8 cellular contexts compared by ENCODE assay signal in genomic region chr9:105413486-105414068, GRCh38. TPM values are rescaled to one million over a fixed set of nuclear protein-coding genes. Genes with fewer than 3 reads are reported as not detected.
DNase-seq lines count a peak whose midpoint lies in the region; ATAC-seq, FAIRE-seq and TF ChIP-seq lines count a peak whose summit lies in the region.

No MANE protein-coding gene starts in this region.

- H3K27me3 Mint-ChIP-seq in activated naive CD8-positive, alpha-beta T cell treated with anti-CD3 and anti-CD28 coated beads, Interleukin-2, amount 50 U/mL, for 24 hours: peaks cover 43% of the 10 kb centered on the region

- H3K14ac ChIP-seq in H1 (ENCODE audit: insufficient read length): no peak overlapping the region

- peak; percentile 79 for FAIRE-seq in H1 (lab: Jason Lieb, UNC)

- peak; percentile 13 for TF ChIP-seq CTCF in GM06990 (IDR thresholded peaks at IDR 0.05; ENCODE audit: insufficient read depth, low read length, poor library complexity, severe bottlenecking)
- peak in 2 of 3 experiments; percentile 41 to 46; a peak in 3 of 4 replicates for TF ChIP-seq CTCF in H1 (IDR thresholded peaks at IDR 0.05; ENCODE audit: control extremely low read depth in 1 of 3, insufficient read depth in 1 of 3, low read depth in 1 of 3, low read length in 3 of 3)
- TF ChIP-seq CTCF in GM13976 (IDR thresholded peaks at IDR 0.05; ENCODE audit: borderline replicate concordance, control extremely low read depth, extremely low read depth, insufficient read depth, missing control alignments): no peak

- no peaks in the 10 kb centered on the region for H3K79me1 ChIP-seq in H1 (ENCODE audit: low read depth, low read length)

- peak; percentile 60 to 61 for TF ChIP-seq RAD21 in H1 (IDR thresholded peaks at IDR 0.05 in 1 of 2, conservative IDR thresholded peaks at IDR 0.05 in 1 of 2; ENCODE audit: low read depth in 2 of 2, low read length in 2 of 2)

- H4K8ac ChIP-seq in H1 (ENCODE audit: extremely low read depth, insufficient read depth, low read length): no peak overlapping the region

- H3K27me3 ChIP-seq in GM06990 (replicated peaks; ENCODE audit: control insufficient read depth, insufficient read depth, low read length) (no peaks in the 10 kb centered on the region), H1 (replicated peaks in 1 of 4; ENCODE audit: control insufficient read depth in 3 of 4, extremely low read depth in 1 of 4, insufficient read depth in 3 of 4, low read length in 3 of 4) (no peaks in the 10 kb centered on the region)

- H3K4me2 ChIP-seq in H1 (ENCODE audit: insufficient read depth in 1 of 2, low read depth in 2 of 2, low read length in 2 of 2): no peak overlapping the region; a peak in 1 of 4 replicates

- no peak overlapping the region for H2BK5ac ChIP-seq in H1 (ENCODE audit: low read depth, low read length)

- H3K36me3 ChIP-seq in GM06990 (ENCODE audit: control insufficient read depth, insufficient read depth, low read length) (no peaks in the 10 kb centered on the region), H1 (ENCODE audit: control insufficient read depth in 2 of 4, insufficient read depth in 4 of 4, low read length in 3 of 4) (no peaks in the 10 kb centered on the region)

- H2AFZ ChIP-seq in H1 (ENCODE audit: low read length): no peak overlapping the region

- H4K5ac ChIP-seq in H1 (ENCODE audit: insufficient read length, low read depth, low read length): no peak overlapping the region

- POLR2A ChIA-PET in H1 (lab: Charles Lee; ENCODE audit: partially characterized antibody): interaction anchor here (0.8 to 1.5 kb wide), 2 partner anchors 10 to 169 kb away, joined by 3 to 6 read pairs; partner anchors contain the start of gene SLC44A1

- no peak overlapping the region for H3K18ac ChIP-seq in H1 (ENCODE audit: extremely low read depth, low read length)

- no peak overlapping the region for H3K27ac Mint-ChIP-seq in activated naive CD8-positive, alpha-beta T cell treated with anti-CD3 and anti-CD28 coated beads, Interleukin-2, amount 50 U/mL, for 24 hours

- no peak for TF ChIP-seq EP300 in H1 (IDR thresholded peaks at IDR 0.05; ENCODE audit: borderline replicate concordance in 1 of 2, low read depth in 2 of 2, low read length in 2 of 2)

- H4K91ac ChIP-seq in H1 (replicated peaks; ENCODE audit: insufficient read length, low read length): no peak overlapping the region

- no peak overlapping the region for H2BK15ac ChIP-seq in H1 (ENCODE audit: low read length)

- no peak overlapping the region for H3K9ac ChIP-seq in H1 (replicated peaks in 1 of 4; ENCODE audit: extremely low read depth in 1 of 4, low read depth in 3 of 4, low read length in 3 of 4)

- H3K79me2 ChIP-seq in H1 (ENCODE audit: control insufficient read depth in 1 of 2, insufficient read depth in 2 of 2, low read length in 2 of 2): no peaks in the 10 kb centered on the region

- H3K4me3 Mint-ChIP-seq in activated naive CD8-positive, alpha-beta T cell treated with anti-CD3 and anti-CD28 coated beads, Interleukin-2, amount 50 U/mL, for 24 hours: no peak overlapping the region

- peaks cover 4 to 5% of the 10 kb centered on the region in 2 experiments; a peak in 2 of 4 replicates for H3K9me3 ChIP-seq in H1 (ENCODE audit: insufficient read depth in 2 of 2, low read depth in 1 of 2, low read length in 1 of 2)

- no peak overlapping the region for H3K4ac ChIP-seq in H1 (replicated peaks; ENCODE audit: insufficient read length, low read depth, low read length)

- in situ Hi-C loops in GM13976 (cut with MboI; ENCODE audit: low sequenced_read_pairs, unreplicated experiment): loop anchor here (25.0 kb wide), 2 partner anchors 551 to 626 kb away; no protein-coding TSS in a partner anchor

- WGBS in H1 (ENCODE audit: extremely low coverage in 1 of 2, insufficient coverage in 1 of 2, insufficient read length in 1 of 2, insufficient replicate concordance in 2 of 2, low coverage in 1 of 2, low lambda C conversion rate in 2 of 2, missing lambda C conversion rate in 1 of 2), 2 experiments: 74% methylated on average over 3 of the region's 3 CpGs; no CpG with 5 or more reads in 1 of the 2 experiments

- no peaks in the 10 kb centered on the region for H4K20me1 ChIP-seq in H1 (replicated peaks in 1 of 2; ENCODE audit: control insufficient read depth in 1 of 2, insufficient read depth in 2 of 2, low read length in 2 of 2)

- H3K27ac ChIP-seq in H1 (ENCODE audit: low read depth, low read length): no peak overlapping the region

- CTCF ChIA-PET in H1 (lab: Charles Lee; ENCODE audit: partially characterized antibody): interaction anchor here (0.5 to 6.0 kb wide), 21 partner anchors 10 to 579 kb away, joined by 3 to 29 read pairs (median 3); no protein-coding TSS in a partner anchor

- no peak overlapping the region for H3K56ac ChIP-seq in H1 (replicated peaks; ENCODE audit: insufficient read length, low read depth, low read length)

- H3K4me3 ChIP-seq in GM06990 (replicated peaks; ENCODE audit: low read depth, low read length): no peak overlapping the region
- no peak overlapping the region for H3K4me3 ChIP-seq in H1 (ENCODE audit: extremely low read depth in 1 of 4, insufficient read depth in 2 of 4, low read depth in 3 of 4, low read length in 4 of 4)

- no peak overlapping the region for H2BK20ac ChIP-seq in H1 (ENCODE audit: low read length)

- H3K36me3 Mint-ChIP-seq in activated naive CD8-positive, alpha-beta T cell treated with anti-CD3 and anti-CD28 coated beads, Interleukin-2, amount 50 U/mL, for 24 hours (ENCODE audit: low read depth): no peaks in the 10 kb centered on the region

- no peak overlapping the region for H2AK5ac ChIP-seq in H1 (ENCODE audit: low read depth, low read length)

- DNase-seq in GM06990 (ENCODE audit: extremely low read depth, insufficient read length) (no peak), NCI-H69 (lab: John Stamatoyannopoulos, UW) (peak; percentile 66), H1 (ENCODE audit: low read depth in 1 of 2, low spot score in 2 of 2) (no peak), renal cortical epithelial cell (ENCODE audit: low read depth) (peak; percentile 53), GM13976 (ENCODE audit: low spot score) (no peak)
- no peak for DNase-seq in activated naive CD8-positive, alpha-beta T cell treated with anti-CD3 and anti-CD28 coated beads, Interleukin-2, amount 50 U/mL, for 24 hours

- H3K4me1 ChIP-seq in H1 (replicated peaks in 1 of 4; ENCODE audit: control insufficient read depth in 3 of 4, insufficient read depth in 4 of 4, low read length in 3 of 4): peaks cover 0 to 14% (median 6%) of the 10 kb centered on the region in 4 experiments; a peak in 6 of 7 replicates

- H3K4me1 Mint-ChIP-seq in activated naive CD8-positive, alpha-beta T cell treated with anti-CD3 and anti-CD28 coated beads, Interleukin-2, amount 50 U/mL, for 24 hours: no peaks in the 10 kb centered on the region

- H2BK12ac ChIP-seq in H1 (ENCODE audit: low read depth, low read length): no peak overlapping the region

- peaks cover 19% of the 10 kb centered on the region for H3K9me3 Mint-ChIP-seq in activated naive CD8-positive, alpha-beta T cell treated with anti-CD3 and anti-CD28 coated beads, Interleukin-2, amount 50 U/mL, for 24 hours

- no peak overlapping the region for H2BK120ac ChIP-seq in H1 (replicated peaks; ENCODE audit: low read depth, low read length)

- ATAC-seq in activated naive CD8-positive, alpha-beta T cell treated with anti-CD3 and anti-CD28 coated beads, Interleukin-2, amount 50 U/mL, for 24 hours: no peak
- ATAC-seq in HG03442 (IDR thresholded peaks at IDR 0.05; ENCODE audit: unreplicated experiment): no peak
- no peak for ATAC-seq in GM21737 (IDR thresholded peaks at IDR 0.05; ENCODE audit: unreplicated experiment)

- H3K23ac ChIP-seq in H1 (ENCODE audit: insufficient read length): no peak overlapping the region

- peaks cover 2% of the 10 kb centered on the region; the same call in 1 of the 2 replicates for H3K23me2 ChIP-seq in H1 (ENCODE audit: low read depth, low read length)

- no peak for TF ChIP-seq POLR2A in H1 (IDR thresholded peaks at IDR 0.05; ENCODE audit: control extremely low read depth in 1 of 2, low read depth in 2 of 2, low read length in 2 of 2)

TF ChIP-seq in H1, 55 proteins besides CTCF, POLR2A, EP300 and RAD21 (continues in another document):
- no peak for TF ChIP-seq SIX5 (IDR thresholded peaks at IDR 0.05; ENCODE audit: low read depth, low read length)
- TF ChIP-seq, protein P1, sequence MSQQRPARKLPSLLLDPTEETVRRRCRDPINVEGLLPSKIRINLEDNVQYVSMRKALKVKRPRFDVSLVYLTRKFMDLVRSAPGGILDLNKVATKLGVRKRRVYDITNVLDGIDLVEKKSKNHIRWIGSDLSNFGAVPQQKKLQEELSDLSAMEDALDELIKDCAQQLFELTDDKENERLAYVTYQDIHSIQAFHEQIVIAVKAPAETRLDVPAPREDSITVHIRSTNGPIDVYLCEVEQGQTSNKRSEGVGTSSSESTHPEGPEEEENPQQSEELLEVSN (IDR thresholded peaks at IDR 0.05): no peak

RNA-seq across cellular contexts. Expression of gene FSD1L, which starts 34.3 kb away (rescaled TPM):
- total RNA-seq in H1 (2021; fragmentation: NEBNext Ultra II Directional; extraction: Animal tissue kit (Norgen Biotek cat#: 25700)): 4.8 and 6.2 TPM in 2 replicates
- polyA plus RNA-seq in H1 (2011; rRNA removed): 0.46 and 0.91 TPM in 2 replicates
- 1.1 TPM for polyA plus RNA-seq in H1 (2011; cell fraction: cytosol; rRNA removed)
- polyA plus RNA-seq in H1 (2011; cell fraction: nucleus; rRNA removed): 1.5 TPM
- polyA plus RNA-seq in H1 (2012, experiment 1 of 2): 1.7 to 4.0 TPM (median 2.2 TPM) in 4 replicates
- 0.30 TPM for polyA plus RNA-seq in H1 (2012, experiment 2 of 2)
- polyA plus RNA-seq in H1 (2013, experiment 1 of 2): 2.2 TPM
- polyA plus RNA-seq in H1 (2013, experiment 2 of 2): 1.8 TPM
- polyA minus RNA-seq in H1 (2011; rRNA and poly(A)+ RNA removed): 3.8 and 4.1 TPM in 2 replicates
- polyA minus RNA-seq in H1 (2011; cell fraction: cytosol; rRNA and poly(A)+ RNA removed): 4.4 TPM
- polyA minus RNA-seq in H1 (2011; cell fraction: nucleus; rRNA and poly(A)+ RNA removed): 21.8 TPM
- 9.4 and 12.1 TPM in 2 replicates for total RNA-seq in renal cortical epithelial cell

Comparison
In these comparisons a context has a peak if more than half of its experiments do, and no peak if none do; other contexts are left out.
1. DNase-seq: peak in NCI-H69 (single experiment) and renal cortical epithelial cell (single experiment); none in GM06990 (single experiment), H1 (0 of 2), GM13976 (single experiment) and activated naive CD8-positive, alpha-beta T cell treated with anti-CD3 and anti-CD28 coated beads, Interleukin-2, amount 50 U/mL, for 24 hours (single experiment).